In genomic region chrX:110600745-110601310, GRCh38 we compare ENCODE assay signal across 23 cellular contexts.
DNase-seq lines count a peak whose midpoint lies in the region; TF ChIP-seq lines count a peak whose summit lies in the region.
"Had no signal": no experiment of that assay in that cellular context is flagged by ENCODE, and none has a peak within 500 bp of the region (broad histone marks: within the 10 kb centered on the region; RNA-seq: fewer than 3 reads in every experiment).

No MANE protein-coding gene starts in this region.

- WGBS in adrenal gland, 4 donors: 67 to 96% (median 78%) methylated on average over 4 to 8 of the region's 8 CpGs; no CpG with 5 or more reads in 1 of the 4 donors

- H3K27ac ChIP-seq in SJCRH30 (peak overlapping the region; percentile 37), adrenal gland (no peak overlapping the region)
- H3K27ac ChIP-seq: A549, coronary artery, heart left ventricle, RWPE1 had no signal

- no peak for TF ChIP-seq POLR2A in adrenal gland (IDR thresholded peaks at IDR 0.05)
- no peak for TF ChIP-seq POLR2A in erythroblast (IDR thresholded peaks at IDR 0.05; ENCODE audit: low read length)

- H3K9me3 ChIP-seq in SJCRH30 (replicated peaks) (no peaks in the 10 kb centered on the region; the same call in 1 of the 2 replicates), adrenal gland (replicated peaks in 1 of 3) (no peaks in the 10 kb centered on the region)
- H3K9me3 ChIP-seq: A549, BE2C had no signal

- peak; percentile 4 for DNase-seq in AG09309 (ENCODE audit: low read depth)
- peak; percentile 37 for DNase-seq in HFF-Myc (ENCODE audit: extremely low read depth, low read depth)
- DNase-seq in SJCRH30: peak; percentile 78 to 80
- peak; percentile 70 for DNase-seq in glomerular visceral epithelial cell (ENCODE audit: extremely low spot score)
- no peak for DNase-seq in adrenal gland
- no peak for DNase-seq in NCI-H2171 (lab: John Stamatoyannopoulos, UW)
- no peak for DNase-seq in erythroblast (lab: John Stamatoyannopoulos, UW)
- DNase-seq in cortex of kidney (lab: John Stamatoyannopoulos, UW): no peak
- DNase-seq: activated CD4-positive, alpha-beta memory T cell treated with anti-CD3 and anti-CD28 coated beads for 36 hours; activated naive CD4-positive, alpha-beta T cell treated with Interleukin-2 at 50 U/mL for 16 hours; amniotic stem cell; BE2C; COR-L47; heart left ventricle; NCI-H1092; NCI-H2029; NK-92 treated with Interleukin-12 subunit alpha and Interleukin-12 subunit beta, amount 100 ng/mL, for 24 hours; stimulated activated CD4-positive, alpha-beta T cell treated with anti-CD3 and anti-CD28 coated beads, Interleukin-15, amount 100 ng/mL, for 24 hours; stimulated activated CD8-positive, alpha-beta memory T cell treated with anti-CD3 and anti-CD28 coated beads, Interleukin-4, amount 100 ng/mL, for 48 hours; trophoblast cell had no signal

- H3K36me3 ChIP-seq in SJCRH30 (no peaks in the 10 kb centered on the region), adrenal gland (replicated peaks in 1 of 2) (no peaks in the 10 kb centered on the region)
- H3K36me3 ChIP-seq: BE2C, heart left ventricle had no signal

- TF ChIP-seq CTCF in AG09309 (IDR thresholded peaks at IDR 0.05; ENCODE audit: control insufficient read depth, insufficient read depth, low read depth, low read length, missing control alignments): no peak
- no peak for TF ChIP-seq CTCF in HFF-Myc (IDR thresholded peaks at IDR 0.05; ENCODE audit: low read depth, low read length, missing control alignments)
- no peak for TF ChIP-seq CTCF in adrenal gland (IDR thresholded peaks at IDR 0.05)

- H3K4me1 ChIP-seq in SJCRH30 (peaks cover 14% of the 10 kb centered on the region), adrenal gland (replicated peaks in 1 of 2) (no peaks in the 10 kb centered on the region)
- H3K4me1 ChIP-seq: A549, BE2C, heart left ventricle had no signal

- H3K27me3 ChIP-seq in SJCRH30 (no peaks in the 10 kb centered on the region), adrenal gland (no peaks in the 10 kb centered on the region)
- H3K27me3 ChIP-seq: BE2C had no signal

- intact Hi-C loops in adrenal gland (cut with DNase I): no loop called here

- H3K4me3 ChIP-seq in AG09309 (ENCODE audit: control insufficient read depth, low read depth, low read length): no peak overlapping the region
- no peak overlapping the region for H3K4me3 ChIP-seq in HFF-Myc (replicated peaks; ENCODE audit: low read depth, low read length)
- H3K4me3 ChIP-seq in SJCRH30: peak overlapping the region; percentile 2; the same call in 1 of the 2 replicates
- no peak overlapping the region for H3K4me3 ChIP-seq in adrenal gland
- H3K4me3 ChIP-seq: A549, coronary artery, heart left ventricle had no signal

Comparison
In these comparisons a context has a peak if more than half of its experiments do, and no peak if none do; other contexts are left out.
1. DNase-seq: peak in AG09309 (single experiment), HFF-Myc (single experiment), SJCRH30 (2 of 2) and glomerular visceral epithelial cell (single experiment); none in adrenal gland (0 of 7), NCI-H2171 (single experiment), erythroblast (0 of 2) and cortex of kidney (single experiment).